Comparison of ENCODE assay signal across 8 cellular contexts in the genomic region with DNA sequence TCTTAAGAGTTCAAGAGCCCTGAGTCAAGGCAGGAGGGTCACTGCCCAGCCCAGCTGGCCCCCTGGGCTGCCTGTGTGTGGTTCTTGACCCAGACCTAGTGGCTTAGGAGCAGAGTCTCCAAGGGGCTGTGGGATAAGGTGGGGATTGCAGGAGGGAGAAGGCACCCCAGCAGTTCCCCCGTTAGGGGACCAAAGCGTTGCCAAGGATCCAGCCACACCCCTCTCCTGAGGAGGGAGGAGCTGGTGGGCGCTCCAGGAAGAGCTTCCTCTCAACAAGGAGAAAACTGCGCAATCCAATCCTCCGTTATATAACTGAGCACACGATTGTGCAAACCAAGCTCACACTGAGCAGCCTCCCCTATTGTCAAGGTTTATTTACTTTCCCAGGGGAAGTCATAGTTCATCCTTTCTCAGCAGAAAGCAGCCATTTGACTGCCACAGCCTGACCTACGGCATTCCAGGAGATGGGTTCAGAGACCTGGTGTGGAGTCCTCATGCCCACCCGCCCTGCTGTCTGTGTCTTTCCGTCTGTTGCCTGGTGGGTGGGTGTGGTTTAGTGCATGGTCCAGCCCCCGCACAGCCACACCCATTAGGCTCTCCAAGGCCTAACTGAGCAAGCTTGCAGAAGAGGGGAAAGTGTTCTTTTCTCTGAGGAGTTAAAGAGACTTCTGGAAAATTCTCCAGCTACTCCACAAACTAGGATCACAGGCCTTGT. TPM values are rescaled to one million over a fixed set of nuclear protein-coding genes. Genes with fewer than 3 reads are reported as not detected.
DNase-seq lines count a peak whose midpoint lies in the region; ATAC-seq and TF ChIP-seq lines count a peak whose summit lies in the region.

No MANE protein-coding gene starts in this region.

- H3K36me3 Mint-ChIP-seq in mesothelial cell of epicardium: no peaks in the 10 kb centered on the region

- H3K27me3 Mint-ChIP-seq in mesothelial cell of epicardium (ENCODE audit: low read depth): no peaks in the 10 kb centered on the region

- peaks cover 53% of the 10 kb centered on the region for H3K4me1 Mint-ChIP-seq in mesothelial cell of epicardium

- no peak overlapping the region for H3K4me3 Mint-ChIP-seq in mesothelial cell of epicardium

- H3K4me3 ChIP-seq in choroid plexus epithelial cell (ENCODE audit: low read depth, low read length): peak overlapping the region; percentile 11

- ATAC-seq in HG03354 (IDR thresholded peaks at IDR 0.05; ENCODE audit: poor library complexity, severe bottlenecking, unreplicated experiment): no peak
- no peak for ATAC-seq in GM19035 (IDR thresholded peaks at IDR 0.05; ENCODE audit: unreplicated experiment)

- peak; percentile 86 for DNase-seq in CD1c-positive myeloid dendritic cell (ENCODE audit: extremely low spot score)
- DNase-seq in NCI-H2107 treated with DMSO at 0.1 percent for 48 hours (lab: John Stamatoyannopoulos, UW; ENCODE audit: unreplicated experiment): peak; percentile 65
- peak; percentile 96 for DNase-seq in choroid plexus epithelial cell (ENCODE audit: low read depth)
- DNase-seq in mesothelial cell of epicardium (ENCODE audit: low spot score in 2 of 2, unreplicated experiment in 2 of 2): no peak
- no peak for DNase-seq in T-helper 1 cell
- DNase-seq in effector CD8-positive, alpha-beta T cell (lab: John Stamatoyannopoulos, UW): no peak

- no peak for TF ChIP-seq CTCF in choroid plexus epithelial cell (conservative IDR thresholded peaks at IDR 0.05; ENCODE audit: low read depth, low read length)
- no peak for TF ChIP-seq CTCF in mesothelial cell of epicardium (IDR thresholded peaks at IDR 0.05; ENCODE audit: unreplicated experiment)

- H3K27ac Mint-ChIP-seq in mesothelial cell of epicardium: peak overlapping the region; percentile 53

- H3K9me3 Mint-ChIP-seq in mesothelial cell of epicardium: no peaks in the 10 kb centered on the region

RNA-seq across cellular contexts. Expression of a gene that starts 3.5 kb away (rescaled TPM):
- 34.7 to 37.2 TPM (median 35.9 TPM) in 3 replicates for total RNA-seq in mesothelial cell of epicardium

RNA-seq across cellular contexts. Expression of a gene that starts 35.8 kb away (rescaled TPM):
- 241 to 259 TPM (median 251 TPM) in 3 replicates for total RNA-seq in mesothelial cell of epicardium

Comparison
In these comparisons a context has a peak if more than half of its experiments do, and no peak if none do; other contexts are left out.
1. DNase-seq: peak in CD1c-positive myeloid dendritic cell (single experiment), NCI-H2107 treated with DMSO at 0.1 percent for 48 hours (single experiment) and choroid plexus epithelial cell (single experiment); none in mesothelial cell of epicardium (0 of 2), T-helper 1 cell (0 of 5) and effector CD8-positive, alpha-beta T cell (single experiment).